Comparison of ENCODE assay signal across 19 cellular contexts in genomic region chr2:196256585-196256984, GRCh38.
"Had no signal": no experiment of that assay in that cellular context is flagged by ENCODE, and none has a peak within 500 bp of the region (broad histone marks: within the 10 kb centered on the region; RNA-seq: fewer than 3 reads in every experiment).

No MANE protein-coding gene starts in this region.

- H3K36me3 ChIP-seq: cardiac muscle cell, gastroesophageal sphincter, transverse colon, uterus had no signal

- H3K27me3 ChIP-seq: body of pancreas, cardiac muscle cell, gastroesophageal sphincter, transverse colon, uterus had no signal

- H3K4me1 ChIP-seq: body of pancreas, gastroesophageal sphincter, transverse colon, uterus had no signal

- H3K27me3 Mint-ChIP-seq: natural killer cell treated with Interleukin-12 subunit alpha and Interleukin-12 subunit beta and Interleukin-15 and Interleukin-18, amount 100 ng/mL, for 72 hours; stimulated activated naive CD8-positive, alpha-beta T cell treated with anti-CD3 and anti-CD28 coated beads, Interleukin-15, amount 100 ng/mL, for 72 hours; T-cell had no signal

- H3K4me3 Mint-ChIP-seq: endodermal cell; natural killer cell treated with Interleukin-12 subunit alpha and Interleukin-12 subunit beta and Interleukin-15 and Interleukin-18, amount 100 ng/mL, for 72 hours; T-cell had no signal

- H3K36me3 Mint-ChIP-seq: T-cell had no signal

- H3K4me3 ChIP-seq: body of pancreas, cardiac muscle cell, gastroesophageal sphincter, left ventricle myocardium inferior, transverse colon, uterus had no signal

- DNase-seq: activated CD4-positive, CD25-positive, alpha-beta regulatory T cell; anterior cingulate cortex; body of pancreas; cortex of kidney; endodermal cell; head of caudate nucleus; hypothalamus; left ventricle myocardium inferior; right cardiac atrium; stimulated activated CD4-positive, alpha-beta T cell treated with anti-CD3 and anti-CD28 coated beads, Interleukin-4, amount 100 ng/mL, for 24 hours; stimulated activated naive CD8-positive, alpha-beta T cell treated with anti-CD3 and anti-CD28 coated beads, Interleukin-15, amount 100 ng/mL, for 72 hours; T-cell; T-helper 9 cell; transverse colon; uterus had no signal

- ATAC-seq: body of pancreas; gastroesophageal sphincter; natural killer cell treated with Interleukin-12 subunit alpha and Interleukin-12 subunit beta and Interleukin-15 and Interleukin-18, amount 100 ng/mL, for 72 hours; right cardiac atrium; SK-N-SH treated with all-trans-retinoic acid at 6 μM for 48 hours; stimulated activated naive CD8-positive, alpha-beta T cell treated with anti-CD3 and anti-CD28 coated beads, Interleukin-15, amount 100 ng/mL, for 72 hours; T-cell had no signal

- H3K9me3 Mint-ChIP-seq: endodermal cell, T-cell had no signal

- H3K9me3 ChIP-seq: body of pancreas, gastroesophageal sphincter, left ventricle myocardium inferior, transverse colon, uterus had no signal

- H3K27ac ChIP-seq: body of pancreas, cardiac muscle cell, gastroesophageal sphincter, left ventricle myocardium inferior, transverse colon, uterus had no signal

- H3K27ac Mint-ChIP-seq: endodermal cell; stimulated activated naive CD8-positive, alpha-beta T cell treated with anti-CD3 and anti-CD28 coated beads, Interleukin-15, amount 100 ng/mL, for 72 hours had no signal
